1 cellular context compared by ENCODE assay signal in genomic region chr3:43372809-43373587, GRCh38.
TF ChIP-seq lines count a peak whose summit lies in the region.

No MANE protein-coding gene starts in this region.

TF ChIP-seq in GM23338, 12 proteins besides CTCF, POLR2A, EP300 and RAD21 (continued from another document):
- TF ChIP-seq, protein P1, sequence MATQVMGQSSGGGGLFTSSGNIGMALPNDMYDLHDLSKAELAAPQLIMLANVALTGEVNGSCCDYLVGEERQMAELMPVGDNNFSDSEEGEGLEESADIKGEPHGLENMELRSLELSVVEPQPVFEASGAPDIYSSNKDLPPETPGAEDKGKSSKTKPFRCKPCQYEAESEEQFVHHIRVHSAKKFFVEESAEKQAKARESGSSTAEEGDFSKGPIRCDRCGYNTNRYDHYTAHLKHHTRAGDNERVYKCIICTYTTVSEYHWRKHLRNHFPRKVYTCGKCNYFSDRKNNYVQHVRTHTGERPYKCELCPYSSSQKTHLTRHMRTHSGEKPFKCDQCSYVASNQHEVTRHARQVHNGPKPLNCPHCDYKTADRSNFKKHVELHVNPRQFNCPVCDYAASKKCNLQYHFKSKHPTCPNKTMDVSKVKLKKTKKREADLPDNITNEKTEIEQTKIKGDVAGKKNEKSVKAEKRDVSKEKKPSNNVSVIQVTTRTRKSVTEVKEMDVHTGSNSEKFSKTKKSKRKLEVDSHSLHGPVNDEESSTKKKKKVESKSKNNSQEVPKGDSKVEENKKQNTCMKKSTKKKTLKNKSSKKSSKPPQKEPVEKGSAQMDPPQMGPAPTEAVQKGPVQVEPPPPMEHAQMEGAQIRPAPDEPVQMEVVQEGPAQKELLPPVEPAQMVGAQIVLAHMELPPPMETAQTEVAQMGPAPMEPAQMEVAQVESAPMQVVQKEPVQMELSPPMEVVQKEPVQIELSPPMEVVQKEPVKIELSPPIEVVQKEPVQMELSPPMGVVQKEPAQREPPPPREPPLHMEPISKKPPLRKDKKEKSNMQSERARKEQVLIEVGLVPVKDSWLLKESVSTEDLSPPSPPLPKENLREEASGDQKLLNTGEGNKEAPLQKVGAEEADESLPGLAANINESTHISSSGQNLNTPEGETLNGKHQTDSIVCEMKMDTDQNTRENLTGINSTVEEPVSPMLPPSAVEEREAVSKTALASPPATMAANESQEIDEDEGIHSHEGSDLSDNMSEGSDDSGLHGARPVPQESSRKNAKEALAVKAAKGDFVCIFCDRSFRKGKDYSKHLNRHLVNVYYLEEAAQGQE (IDR thresholded peaks at IDR 0.05; ENCODE audit: unreplicated experiment) = no peak
- TF ChIP-seq POLR2AphosphoS5 (IDR thresholded peaks at IDR 0.05; ENCODE audit: low read depth) = no peak
- no peak for TF ChIP-seq STAT1 (IDR thresholded peaks at IDR 0.05; ENCODE audit: unreplicated experiment)
- TF ChIP-seq, protein P2, sequence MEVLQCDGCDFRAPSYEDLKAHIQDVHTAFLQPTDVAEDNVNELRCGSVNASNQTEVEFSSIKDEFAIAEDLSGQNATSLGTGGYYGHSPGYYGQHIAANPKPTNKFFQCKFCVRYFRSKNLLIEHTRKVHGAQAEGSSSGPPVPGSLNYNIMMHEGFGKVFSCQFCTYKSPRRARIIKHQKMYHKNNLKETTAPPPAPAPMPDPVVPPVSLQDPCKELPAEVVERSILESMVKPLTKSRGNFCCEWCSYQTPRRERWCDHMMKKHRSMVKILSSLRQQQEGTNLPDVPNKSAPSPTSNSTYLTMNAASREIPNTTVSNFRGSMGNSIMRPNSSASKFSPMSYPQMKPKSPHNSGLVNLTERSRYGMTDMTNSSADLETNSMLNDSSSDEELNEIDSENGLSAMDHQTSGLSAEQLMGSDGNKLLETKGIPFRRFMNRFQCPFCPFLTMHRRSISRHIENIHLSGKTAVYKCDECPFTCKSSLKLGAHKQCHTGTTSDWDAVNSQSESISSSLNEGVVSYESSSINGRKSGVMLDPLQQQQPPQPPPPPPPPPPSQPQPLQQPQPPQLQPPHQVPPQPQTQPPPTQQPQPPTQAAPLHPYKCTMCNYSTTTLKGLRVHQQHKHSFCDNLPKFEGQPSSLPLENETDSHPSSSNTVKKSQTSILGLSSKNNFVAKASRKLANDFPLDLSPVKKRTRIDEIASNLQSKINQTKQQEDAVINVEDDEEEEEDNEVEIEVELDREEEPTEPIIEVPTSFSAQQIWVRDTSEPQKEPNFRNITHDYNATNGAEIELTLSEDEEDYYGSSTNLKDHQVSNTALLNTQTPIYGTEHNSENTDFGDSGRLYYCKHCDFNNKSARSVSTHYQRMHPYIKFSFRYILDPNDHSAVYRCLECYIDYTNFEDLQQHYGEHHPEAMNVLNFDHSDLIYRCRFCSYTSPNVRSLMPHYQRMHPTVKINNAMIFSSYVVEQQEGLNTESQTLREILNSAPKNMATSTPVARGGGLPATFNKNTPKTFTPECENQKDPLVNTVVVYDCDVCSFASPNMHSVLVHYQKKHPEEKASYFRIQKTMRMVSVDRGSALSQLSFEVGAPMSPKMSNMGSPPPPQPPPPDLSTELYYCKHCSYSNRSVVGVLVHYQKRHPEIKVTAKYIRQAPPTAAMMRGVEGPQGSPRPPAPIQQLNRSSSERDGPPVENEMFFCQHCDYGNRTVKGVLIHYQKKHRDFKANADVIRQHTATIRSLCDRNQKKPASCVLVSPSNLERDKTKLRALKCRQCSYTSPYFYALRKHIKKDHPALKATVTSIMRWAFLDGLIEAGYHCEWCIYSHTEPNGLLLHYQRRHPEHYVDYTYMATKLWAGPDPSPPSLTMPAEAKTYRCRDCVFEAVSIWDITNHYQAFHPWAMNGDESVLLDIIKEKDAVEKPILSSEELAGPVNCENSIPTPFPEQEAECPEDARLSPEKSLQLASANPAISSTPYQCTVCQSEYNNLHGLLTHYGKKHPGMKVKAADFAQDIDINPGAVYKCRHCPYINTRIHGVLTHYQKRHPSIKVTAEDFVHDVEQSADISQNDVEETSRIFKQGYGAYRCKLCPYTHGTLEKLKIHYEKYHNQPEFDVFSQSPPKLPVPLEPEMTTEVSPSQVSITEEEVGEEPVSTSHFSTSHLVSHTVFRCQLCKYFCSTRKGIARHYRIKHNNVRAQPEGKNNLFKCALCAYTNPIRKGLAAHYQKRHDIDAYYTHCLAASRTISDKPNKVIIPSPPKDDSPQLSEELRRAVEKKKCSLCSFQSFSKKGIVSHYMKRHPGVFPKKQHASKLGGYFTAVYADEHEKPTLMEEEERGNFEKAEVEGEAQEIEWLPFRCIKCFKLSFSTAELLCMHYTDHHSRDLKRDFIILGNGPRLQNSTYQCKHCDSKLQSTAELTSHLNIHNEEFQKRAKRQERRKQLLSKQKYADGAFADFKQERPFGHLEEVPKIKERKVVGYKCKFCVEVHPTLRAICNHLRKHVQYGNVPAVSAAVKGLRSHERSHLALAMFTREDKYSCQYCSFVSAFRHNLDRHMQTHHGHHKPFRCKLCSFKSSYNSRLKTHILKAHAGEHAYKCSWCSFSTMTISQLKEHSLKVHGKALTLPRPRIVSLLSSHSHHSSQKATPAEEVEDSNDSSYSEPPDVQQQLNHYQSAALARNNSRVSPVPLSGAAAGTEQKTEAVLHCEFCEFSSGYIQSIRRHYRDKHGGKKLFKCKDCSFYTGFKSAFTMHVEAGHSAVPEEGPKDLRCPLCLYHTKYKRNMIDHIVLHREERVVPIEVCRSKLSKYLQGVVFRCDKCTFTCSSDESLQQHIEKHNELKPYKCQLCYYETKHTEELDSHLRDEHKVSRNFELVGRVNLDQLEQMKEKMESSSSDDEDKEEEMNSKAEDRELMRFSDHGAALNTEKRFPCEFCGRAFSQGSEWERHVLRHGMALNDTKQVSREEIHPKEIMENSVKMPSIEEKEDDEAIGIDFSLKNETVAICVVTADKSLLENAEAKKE (CRISPR knock-in tag; IDR thresholded peaks at IDR 0.05) = no peak
- TF ChIP-seq ZNF114 (CRISPR knock-in tag; IDR thresholded peaks at IDR 0.05) = no peak
- no peak for TF ChIP-seq ZNF331 (CRISPR knock-in tag; IDR thresholded peaks at IDR 0.05; ENCODE audit: low read depth)
- TF ChIP-seq CREB1 (CRISPR knock-in tag; IDR thresholded peaks at IDR 0.05; ENCODE audit: low read depth) = no peak
- no peak for TF ChIP-seq JUNB (IDR thresholded peaks at IDR 0.05; ENCODE audit: unreplicated experiment)
TF ChIP-seq in GM23338: peak in this region for 0.
